1 cellular context compared by ENCODE assay signal in genomic region chr5:27810458-27810857, GRCh38.
TF ChIP-seq lines count a peak whose summit lies in the region.

No MANE protein-coding gene starts in this region.

TF ChIP-seq in A549, 52 proteins besides CTCF, POLR2A, EP300 and RAD21 (continued from another document):
- no peak for TF ChIP-seq HOXB5 (CRISPR knock-in tag; IDR thresholded peaks at IDR 0.05)
- no peak for TF ChIP-seq CEBPB (IDR thresholded peaks at IDR 0.05)
- TF ChIP-seq MYC (IDR thresholded peaks at IDR 0.05; ENCODE audit: borderline replicate concordance, low read length) = no peak
- no peak for TF ChIP-seq NR3C1 (IDR thresholded peaks at IDR 0.05)
- TF ChIP-seq MAZ (IDR thresholded peaks at IDR 0.05; ENCODE audit: borderline replicate concordance, low read depth, low read length) = no peak
- no peak for TF ChIP-seq HOXB13 (CRISPR knock-in tag; IDR thresholded peaks at IDR 0.05; ENCODE audit: low read depth)
- no peak for TF ChIP-seq FOSL2 (IDR thresholded peaks at IDR 0.05)
- no peak for TF ChIP-seq FOSL2 (CRISPR knock-in tag; IDR thresholded peaks at IDR 0.05)
- TF ChIP-seq RNF2 (IDR thresholded peaks at IDR 0.05; ENCODE audit: borderline replicate concordance, low read depth) = no peak
- no peak for TF ChIP-seq E2F6 (IDR thresholded peaks at IDR 0.05; ENCODE audit: borderline replicate concordance, low read depth)
- no peak for TF ChIP-seq PHF8 (IDR thresholded peaks at IDR 0.05; ENCODE audit: borderline replicate concordance, low read depth)
- TF ChIP-seq, protein P1, sequence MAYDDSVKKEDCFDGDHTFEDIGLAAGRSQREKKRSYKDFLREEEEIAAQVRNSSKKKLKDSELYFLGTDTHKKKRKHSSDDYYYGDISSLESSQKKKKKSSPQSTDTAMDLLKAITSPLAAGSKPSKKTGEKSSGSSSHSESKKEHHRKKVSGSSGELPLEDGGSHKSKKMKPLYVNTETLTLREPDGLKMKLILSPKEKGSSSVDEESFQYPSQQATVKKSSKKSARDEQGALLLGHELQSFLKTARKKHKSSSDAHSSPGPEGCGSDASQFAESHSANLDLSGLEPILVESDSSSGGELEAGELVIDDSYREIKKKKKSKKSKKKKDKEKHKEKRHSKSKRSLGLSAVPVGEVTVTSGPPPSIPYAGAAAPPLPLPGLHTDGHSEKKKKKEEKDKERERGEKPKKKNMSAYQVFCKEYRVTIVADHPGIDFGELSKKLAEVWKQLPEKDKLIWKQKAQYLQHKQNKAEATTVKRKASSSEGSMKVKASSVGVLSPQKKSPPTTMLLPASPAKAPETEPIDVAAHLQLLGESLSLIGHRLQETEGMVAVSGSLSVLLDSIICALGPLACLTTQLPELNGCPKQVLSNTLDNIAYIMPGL (CRISPR knock-in tag; IDR thresholded peaks at IDR 0.05; ENCODE audit: borderline replicate concordance) = no peak
- TF ChIP-seq MAFK (IDR thresholded peaks at IDR 0.05; ENCODE audit: partially characterized antibody) = no peak
- TF ChIP-seq, protein P2, sequence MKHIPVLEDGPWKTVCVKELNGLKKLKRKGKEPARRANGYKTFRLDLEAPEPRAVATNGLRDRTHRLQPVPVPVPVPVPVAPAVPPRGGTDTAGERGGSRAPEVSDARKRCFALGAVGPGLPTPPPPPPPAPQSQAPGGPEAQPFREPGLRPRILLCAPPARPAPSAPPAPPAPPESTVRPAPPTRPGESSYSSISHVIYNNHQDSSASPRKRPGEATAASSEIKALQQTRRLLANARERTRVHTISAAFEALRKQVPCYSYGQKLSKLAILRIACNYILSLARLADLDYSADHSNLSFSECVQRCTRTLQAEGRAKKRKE (CRISPR knock-in tag; IDR thresholded peaks at IDR 0.05; ENCODE audit: low read depth) = no peak
- no peak for TF ChIP-seq FOXS1 (CRISPR knock-in tag; IDR thresholded peaks at IDR 0.05)
